Comparison of ENCODE assay signal across 1 cellular context in genomic region chr16:74455619-74456289, GRCh38.
TF ChIP-seq lines count a peak whose summit lies in the region.

No MANE protein-coding gene starts in this region.

TF ChIP-seq in IMR-90, 13 proteins besides CTCF, POLR2A, EP300 and RAD21 (continued from another document):
- TF ChIP-seq ELK1 (IDR thresholded peaks at IDR 0.05; ENCODE audit: borderline replicate concordance, low read depth, low read length) (no peak), RFX5 (IDR thresholded peaks at IDR 0.05; ENCODE audit: low read depth, low read length) (no peak), MXI1 (IDR thresholded peaks at IDR 0.05; ENCODE audit: borderline replicate concordance, low read depth, low read length) (no peak), FOS (IDR thresholded peaks at IDR 0.05; ENCODE audit: low read depth, low read length) (no peak), BHLHE40 (IDR thresholded peaks at IDR 0.05; ENCODE audit: low read depth, low read length) (no peak), CEBPB (IDR thresholded peaks at IDR 0.05; ENCODE audit: low read depth, low read length) (no peak), NFE2L2 (IDR thresholded peaks at IDR 0.05; ENCODE audit: low read depth, low read length) (no peak), CHD1 (IDR thresholded peaks at IDR 0.05; ENCODE audit: low read depth, low read length) (no peak), SMC3 (IDR thresholded peaks at IDR 0.05; ENCODE audit: low read depth, low read length) (no peak), USF2 (IDR thresholded peaks at IDR 0.05; ENCODE audit: low read depth, low read length) (no peak), MAZ (IDR thresholded peaks at IDR 0.05; ENCODE audit: borderline replicate concordance, low read depth, low read length) (no peak)
